In genomic region chr3:197309528-197310361, GRCh38 we compare ENCODE assay signal across 11 cellular contexts. TPM values are rescaled to one million over a fixed set of nuclear protein-coding genes. Genes with fewer than 3 reads are reported as not detected.
DNase-seq lines count a peak whose midpoint lies in the region; ATAC-seq, FAIRE-seq and TF ChIP-seq lines count a peak whose summit lies in the region.
"Had no signal": no experiment of that assay in that cellular context is flagged by ENCODE, and none has a peak within 500 bp of the region (broad histone marks: within the 10 kb centered on the region; RNA-seq: fewer than 3 reads in every experiment).

No MANE protein-coding gene starts in this region.

- H3K36me3 ChIP-seq in ascending aorta = no peaks in the 10 kb centered on the region

- DNase-seq in A172 (ENCODE audit: low spot score) (peak; percentile 99), HS-27A (ENCODE audit: low read depth) (peak; percentile 69), ascending aorta (ENCODE audit: low spot score in 2 of 2) (no peak), iris pigment epithelial cell (ENCODE audit: low read depth) (peak; percentile 96), GM19239 (ENCODE audit: insufficient read length, low spot score) (no peak), OCI-M2 (lab: John Stamatoyannopoulos, UW; ENCODE audit: unreplicated experiment) (no peak), NCI-H1436 treated with DMSO at 0.1 percent for 48 hours (lab: John Stamatoyannopoulos, UW) (no peak)
- DNase-seq: activated CD4-positive, alpha-beta T cell treated with anti-CD3 and anti-CD28 coated beads for 4 hours; DMS53; kidney had no signal

- intact Hi-C loops in ascending aorta (cut with DNase I) = no loop called here

- no peak for ATAC-seq in HG02623 (IDR thresholded peaks at IDR 0.05; ENCODE audit: unreplicated experiment)

- no peaks in the 10 kb centered on the region for H3K27me3 ChIP-seq in ascending aorta

- no peak for FAIRE-seq in GM19239 (lab: Jason Lieb, UNC)
- FAIRE-seq: kidney had no signal

- no peak for TF ChIP-seq CTCF in ascending aorta (IDR thresholded peaks at IDR 0.05)

- peak overlapping the region; percentile 18 to 22 for H3K27ac ChIP-seq in ascending aorta

- H3K9me3 ChIP-seq in ascending aorta = no peaks in the 10 kb centered on the region

- H3K4me1 ChIP-seq in ascending aorta = peaks cover 2 to 30% of the 10 kb centered on the region in 2 donors

- H3K4me3 ChIP-seq in ascending aorta = no peak overlapping the region

RNA-seq across cellular contexts. Expression of gene DLG1, which starts 11.3 kb away (rescaled TPM):
- 144 and 148 TPM in 2 replicates for total RNA-seq in A172 (2014; rRNA removed; shearing (Covaris generic))
- total RNA-seq in ascending aorta = 31.0 TPM

Comparison
In these comparisons a context has a peak if more than half of its experiments do, and no peak if none do; other contexts are left out.
1. DNase-seq: peak in A172 (single experiment), HS-27A (single experiment) and iris pigment epithelial cell (single experiment); none in ascending aorta (0 of 2), GM19239 (single experiment), OCI-M2 (single experiment) and NCI-H1436 treated with DMSO at 0.1 percent for 48 hours (single experiment).